Comparison of ENCODE assay signal across 26 cellular contexts in the genomic region with DNA sequence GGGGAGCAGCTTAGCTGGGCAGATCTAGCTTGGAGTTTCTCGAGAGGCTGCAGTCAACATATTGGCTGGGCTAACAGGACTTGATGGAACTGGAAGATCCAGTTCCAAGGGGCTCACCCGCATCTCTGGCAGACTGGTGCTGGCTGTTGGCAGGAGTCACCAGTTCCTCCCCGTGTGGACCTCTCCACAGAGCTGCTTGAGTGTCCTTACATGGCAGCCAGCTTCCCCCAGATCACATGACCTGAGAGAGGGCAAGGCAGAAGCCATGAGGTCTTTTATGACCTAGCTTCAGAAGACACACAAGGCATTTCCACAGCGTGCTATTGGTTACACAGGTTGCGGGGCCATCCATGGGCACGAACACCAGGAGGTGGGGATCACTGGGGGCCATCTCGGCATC. TPM values are rescaled to one million over a fixed set of nuclear protein-coding genes. Genes with fewer than 3 reads are reported as not detected.
A peak's percentile ranks its signal among the peaks of the same experiment; 100 is the strongest.
DNase-seq lines count a peak whose midpoint lies in the region; ATAC-seq and TF ChIP-seq lines count a peak whose summit lies in the region.
"Had no signal": no experiment of that assay in that cellular context is flagged by ENCODE, and none has a peak within 500 bp of the region (broad histone marks: within the 10 kb centered on the region; RNA-seq: fewer than 3 reads in every experiment).

No MANE protein-coding gene starts in this region.

- no peak overlapping the region for H3K27ac ChIP-seq in prostate gland
- H3K27ac ChIP-seq: coronary artery, GM23248, psoas muscle, RWPE1, transverse colon had no signal

- peaks cover 4% of the 10 kb centered on the region for H3K4me1 ChIP-seq in prostate gland (replicated peaks)
- H3K4me1 ChIP-seq in HAP-1 = no peaks in the 10 kb centered on the region
- H3K4me1 ChIP-seq: psoas muscle, transverse colon had no signal

- TF ChIP-seq CTCF in prostate gland (IDR thresholded peaks at IDR 0.05) = no peak

- intact Hi-C loops in left ventricle myocardium superior (cut with micrococcal nuclease) = no loop called here
- intact Hi-C loops in prostate gland (cut with DNase I) = no loop called here

- H3K4me1 Mint-ChIP-seq in T-helper 17 cell = peaks cover 7% of the 10 kb centered on the region

- H3K36me3 ChIP-seq in prostate gland = no peaks in the 10 kb centered on the region
- H3K36me3 ChIP-seq in HAP-1 (replicated peaks) = no peaks in the 10 kb centered on the region
- H3K36me3 ChIP-seq: transverse colon had no signal

- no peaks in the 10 kb centered on the region for H3K27me3 ChIP-seq in prostate gland (replicated peaks; ENCODE audit: insufficient read depth)
- no peaks in the 10 kb centered on the region for H3K27me3 ChIP-seq in HAP-1 (ENCODE audit: low read depth)

- WGBS in prostate gland = 59% methylated on average over 6 of the region's 7 CpGs

- H3K4me3 Mint-ChIP-seq in T-helper 17 cell = no peak overlapping the region
- H3K4me3 Mint-ChIP-seq: activated CD4-positive, alpha-beta memory T cell treated with anti-CD3 and anti-CD28 coated beads for 36 hours; activated naive CD8-positive, alpha-beta T cell treated with anti-CD3 and anti-CD28 coated beads, Interleukin-2, amount 10 ng/mL, durations not matched to agents 7 days and 5 days; endodermal cell; stimulated activated naive CD8-positive, alpha-beta T cell treated with anti-CD3 and anti-CD28 coated beads, Interleukin-15, amount 100 ng/mL, for 72 hours had no signal

- no peak for TF ChIP-seq POLR2A in prostate gland (IDR thresholded peaks at IDR 0.05)

- H3K9me3 ChIP-seq in T-helper 17 cell (ENCODE audit: control insufficient read depth, low read length, poor library complexity, severe bottlenecking) (no peaks in the 10 kb centered on the region), prostate gland (no peaks in the 10 kb centered on the region), HAP-1 (no peaks in the 10 kb centered on the region)
- H3K9me3 ChIP-seq: psoas muscle, transverse colon had no signal

- peak overlapping the region; percentile 82 for H3K27ac Mint-ChIP-seq in T-helper 17 cell
- H3K27ac Mint-ChIP-seq: activated CD4-positive, alpha-beta memory T cell treated with anti-CD3 and anti-CD28 coated beads for 36 hours; activated naive CD8-positive, alpha-beta T cell treated with anti-CD3 and anti-CD28 coated beads, Interleukin-2, amount 10 ng/mL, durations not matched to agents 7 days and 5 days; endodermal cell; stimulated activated naive CD8-positive, alpha-beta T cell treated with anti-CD3 and anti-CD28 coated beads, Interleukin-15, amount 100 ng/mL, for 72 hours had no signal

- peaks cover 2% of the 10 kb centered on the region for H3K36me3 Mint-ChIP-seq in T-helper 17 cell (ENCODE audit: low read depth)
- H3K36me3 Mint-ChIP-seq: activated CD4-positive, alpha-beta memory T cell treated with anti-CD3 and anti-CD28 coated beads for 36 hours; activated naive CD8-positive, alpha-beta T cell treated with anti-CD3 and anti-CD28 coated beads, Interleukin-2, amount 10 ng/mL, durations not matched to agents 7 days and 5 days had no signal

- peak; percentile 37 for DNase-seq in NCI-H2196 (lab: John Stamatoyannopoulos, UW; ENCODE audit: unreplicated experiment)
- DNase-seq in NCI-H2196 treated with DMSO at 0.1 percent for 48 hours (lab: John Stamatoyannopoulos, UW; ENCODE audit: unreplicated experiment) = no peak
- no peak for DNase-seq in T-helper 17 cell
- DNase-seq in left ventricle myocardium superior = peak; percentile 26
- DNase-seq in prostate gland (ENCODE audit: low spot score) = peak; percentile 84
- no peak for DNase-seq in SW 1271 (lab: John Stamatoyannopoulos, UW)
- no peak for DNase-seq in HAP-1 (ENCODE audit: low spot score in 2 of 2)
- no peak for DNase-seq in NCI-H1105 (lab: John Stamatoyannopoulos, UW)
- DNase-seq: 8988T; activated CD4-positive, alpha-beta memory T cell treated with anti-CD3 and anti-CD28 coated beads for 36 hours; activated CD4-positive, CD25-positive, alpha-beta regulatory T cell; activated naive CD8-positive, alpha-beta T cell treated with anti-CD3 and anti-CD28 coated beads, Interleukin-2, amount 10 ng/mL, durations not matched to agents 7 days and 5 days; AML-193; endodermal cell; GM23248; left colon; NCI-H1105 treated with DMSO at 0.1 percent for 48 hours; NCI-H2107; NCI-H526; small intestine; stimulated activated naive CD8-positive, alpha-beta T cell treated with anti-CD3 and anti-CD28 coated beads, Interleukin-15, amount 100 ng/mL, for 72 hours; T1000; transverse colon had no signal

- no peak overlapping the region for H3K4me3 ChIP-seq in prostate gland
- H3K4me3 ChIP-seq in HAP-1 = no peak overlapping the region
- H3K4me3 ChIP-seq: coronary artery, GM23248, psoas muscle, transverse colon had no signal

- peaks cover 4% of the 10 kb centered on the region for H3K27me3 Mint-ChIP-seq in T-helper 17 cell

- ATAC-seq in T-helper 17 cell = no peak
- ATAC-seq in left ventricle myocardium superior = peak; percentile 77
- ATAC-seq: left colon; psoas muscle; stimulated activated naive CD8-positive, alpha-beta T cell treated with anti-CD3 and anti-CD28 coated beads, Interleukin-15, amount 100 ng/mL, for 72 hours had no signal

- in situ Hi-C loops in HAP-1 (cut with MboI; ENCODE audit: low sequenced_read_pairs) = no loop called here

RNA-seq across cellular contexts. Expression of gene RXRA, which starts 26.4 kb away (rescaled TPM):
- total RNA-seq in T-helper 17 cell = 10 to 100 TPM in 1 of 2 donors, 1 to 10 TPM in 1; 7.5 to 10.6 TPM
- 90.8 TPM for total RNA-seq in left ventricle myocardium superior
- 10 to 100 TPM; 69.5 to 84.1 TPM for total RNA-seq in prostate gland

Comparison
In these comparisons a context has a peak if more than half of its experiments do, and no peak if none do; other contexts are left out.
1. DNase-seq: peak in NCI-H2196 (single experiment), left ventricle myocardium superior (single experiment) and prostate gland (single experiment); none in NCI-H2196 treated with DMSO at 0.1 percent for 48 hours (single experiment), T-helper 17 cell (0 of 3), SW 1271 (0 of 2), HAP-1 (0 of 2) and NCI-H1105 (single experiment).